Comparison of ENCODE assay signal across 16 cellular contexts in genomic region chr16:51757921-51758479, GRCh38.
A peak's percentile ranks its signal among the peaks of the same experiment; 100 is the strongest.
DNase-seq lines count a peak whose midpoint lies in the region; ATAC-seq and TF ChIP-seq lines count a peak whose summit lies in the region.
"Had no signal": no experiment of that assay in that cellular context is flagged by ENCODE, and none has a peak within 500 bp of the region (broad histone marks: within the 10 kb centered on the region; RNA-seq: fewer than 3 reads in every experiment).

No MANE protein-coding gene starts in this region.

- no peak overlapping the region for H3K4me3 ChIP-seq in WERI-Rb-1 (ENCODE audit: low read depth, low read length)
- no peak overlapping the region for H3K4me3 ChIP-seq in HAP-1
- H3K4me3 ChIP-seq: BLaER1 treated with 17β-estradiol and CSF1 and Interleukin-3, amounts not matched to agents 10 nM and 100 nM had no signal

- H3K36me3 ChIP-seq in WERI-Rb-1 (no peaks in the 10 kb centered on the region), HAP-1 (replicated peaks) (no peaks in the 10 kb centered on the region)
- H3K36me3 ChIP-seq: BLaER1 treated with 17β-estradiol and CSF1 and Interleukin-3, amounts not matched to agents 10 nM and 100 nM had no signal

- H3K4me1 ChIP-seq in HAP-1, result peaks cover 19% of the 10 kb centered on the region
- H3K4me1 ChIP-seq: Caco-2 had no signal

- H3K27me3 ChIP-seq in WERI-Rb-1 (ENCODE audit: insufficient read depth, low read depth, severe bottlenecking) (no peaks in the 10 kb centered on the region), HAP-1 (ENCODE audit: low read depth) (no peaks in the 10 kb centered on the region)
- H3K27me3 ChIP-seq: BLaER1 treated with 17β-estradiol and CSF1 and Interleukin-3, amounts not matched to agents 10 nM and 100 nM had no signal

- TF ChIP-seq CTCF in WERI-Rb-1 (IDR thresholded peaks at IDR 0.05; ENCODE audit: low read depth, low read length), result no peak

- ATAC-seq in SK-N-SH treated with all-trans-retinoic acid at 6 μM for 48 hours (no peak), HG03108 (IDR thresholded peaks at IDR 0.05; ENCODE audit: unreplicated experiment) (no peak)
- ATAC-seq: CD8-positive, alpha-beta T cell had no signal

- DNase-seq in SK-N-DZ (ENCODE audit: low spot score) (peak; percentile 63), WERI-Rb-1 (no peak), NCI-H1694 treated with DMSO at 0.1 percent for 48 hours (lab: John Stamatoyannopoulos, UW) (no peak), HAP-1 (ENCODE audit: low spot score in 2 of 2) (no peak)
- no peak for DNase-seq in stimulated activated CD4-positive, alpha-beta T cell treated with anti-CD3 and anti-CD28 coated beads, Interleukin-4, amount 100 ng/mL, for 4 hours
- DNase-seq: 8988T; ACHN; Caco-2; Calu3; CD4-positive, alpha-beta T cell; CD8-positive, alpha-beta T cell; GF-D8 had no signal

- peak overlapping the region; percentile 86 for H3K27ac ChIP-seq in WERI-Rb-1
- H3K27ac ChIP-seq: BLaER1 treated with 17β-estradiol and CSF1 and Interleukin-3, amounts not matched to agents 10 nM and 100 nM; C4-2B had no signal

- H3K9me3 ChIP-seq in WERI-Rb-1 (ENCODE audit: severe bottlenecking), result no peaks in the 10 kb centered on the region
- no peaks in the 10 kb centered on the region for H3K9me3 ChIP-seq in HAP-1
- H3K9me3 ChIP-seq: BLaER1 treated with 17β-estradiol and CSF1 and Interleukin-3, amounts not matched to agents 10 nM and 100 nM; Caco-2 had no signal

- in situ Hi-C loops in HAP-1 (cut with MboI; ENCODE audit: low sequenced_read_pairs), result loop anchor here (25.0 kb wide), 1 partner anchor 596 kb away; the partner anchor contains the start of gene SALL1

TF ChIP-seq in SK-N-SH treated with all-trans-retinoic acid at 6 μM for 48 hours, 23 proteins besides CTCF, POLR2A, EP300 and RAD21:
- TF ChIP-seq TOX (CRISPR knock-in tag; IDR thresholded peaks at IDR 0.05; ENCODE audit: borderline replicate concordance) (no peak), SNAI2 (CRISPR knock-in tag; IDR thresholded peaks at IDR 0.05) (no peak), ZC3H10 (CRISPR knock-in tag; IDR thresholded peaks at IDR 0.05) (0 out of 2 replicates have a peak, but pooled peaks have one; percentile 37)
